ENCODE assay signal across 1 cellular context in genomic region chr17:38343608-38343980, GRCh38.
TF ChIP-seq lines count a peak whose summit lies in the region.

GPR179 (minus strand) TSS chr17:38343956; CDS start chr17:38343789, 167 bp downstream.

TF ChIP-seq in GM23338, 12 proteins besides CTCF, POLR2A, EP300 and RAD21 (continued from another document):
- TF ChIP-seq, protein P1, sequence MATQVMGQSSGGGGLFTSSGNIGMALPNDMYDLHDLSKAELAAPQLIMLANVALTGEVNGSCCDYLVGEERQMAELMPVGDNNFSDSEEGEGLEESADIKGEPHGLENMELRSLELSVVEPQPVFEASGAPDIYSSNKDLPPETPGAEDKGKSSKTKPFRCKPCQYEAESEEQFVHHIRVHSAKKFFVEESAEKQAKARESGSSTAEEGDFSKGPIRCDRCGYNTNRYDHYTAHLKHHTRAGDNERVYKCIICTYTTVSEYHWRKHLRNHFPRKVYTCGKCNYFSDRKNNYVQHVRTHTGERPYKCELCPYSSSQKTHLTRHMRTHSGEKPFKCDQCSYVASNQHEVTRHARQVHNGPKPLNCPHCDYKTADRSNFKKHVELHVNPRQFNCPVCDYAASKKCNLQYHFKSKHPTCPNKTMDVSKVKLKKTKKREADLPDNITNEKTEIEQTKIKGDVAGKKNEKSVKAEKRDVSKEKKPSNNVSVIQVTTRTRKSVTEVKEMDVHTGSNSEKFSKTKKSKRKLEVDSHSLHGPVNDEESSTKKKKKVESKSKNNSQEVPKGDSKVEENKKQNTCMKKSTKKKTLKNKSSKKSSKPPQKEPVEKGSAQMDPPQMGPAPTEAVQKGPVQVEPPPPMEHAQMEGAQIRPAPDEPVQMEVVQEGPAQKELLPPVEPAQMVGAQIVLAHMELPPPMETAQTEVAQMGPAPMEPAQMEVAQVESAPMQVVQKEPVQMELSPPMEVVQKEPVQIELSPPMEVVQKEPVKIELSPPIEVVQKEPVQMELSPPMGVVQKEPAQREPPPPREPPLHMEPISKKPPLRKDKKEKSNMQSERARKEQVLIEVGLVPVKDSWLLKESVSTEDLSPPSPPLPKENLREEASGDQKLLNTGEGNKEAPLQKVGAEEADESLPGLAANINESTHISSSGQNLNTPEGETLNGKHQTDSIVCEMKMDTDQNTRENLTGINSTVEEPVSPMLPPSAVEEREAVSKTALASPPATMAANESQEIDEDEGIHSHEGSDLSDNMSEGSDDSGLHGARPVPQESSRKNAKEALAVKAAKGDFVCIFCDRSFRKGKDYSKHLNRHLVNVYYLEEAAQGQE (IDR thresholded peaks at IDR 0.05; ENCODE audit: unreplicated experiment): no peak
- no peak for TF ChIP-seq ZNF331 (CRISPR knock-in tag; IDR thresholded peaks at IDR 0.05; ENCODE audit: low read depth)
- TF ChIP-seq CREB1 (CRISPR knock-in tag; IDR thresholded peaks at IDR 0.05; ENCODE audit: low read depth): no peak
- no peak for TF ChIP-seq ZNF462 (CRISPR knock-in tag; IDR thresholded peaks at IDR 0.05)
- TF ChIP-seq, protein P2, sequence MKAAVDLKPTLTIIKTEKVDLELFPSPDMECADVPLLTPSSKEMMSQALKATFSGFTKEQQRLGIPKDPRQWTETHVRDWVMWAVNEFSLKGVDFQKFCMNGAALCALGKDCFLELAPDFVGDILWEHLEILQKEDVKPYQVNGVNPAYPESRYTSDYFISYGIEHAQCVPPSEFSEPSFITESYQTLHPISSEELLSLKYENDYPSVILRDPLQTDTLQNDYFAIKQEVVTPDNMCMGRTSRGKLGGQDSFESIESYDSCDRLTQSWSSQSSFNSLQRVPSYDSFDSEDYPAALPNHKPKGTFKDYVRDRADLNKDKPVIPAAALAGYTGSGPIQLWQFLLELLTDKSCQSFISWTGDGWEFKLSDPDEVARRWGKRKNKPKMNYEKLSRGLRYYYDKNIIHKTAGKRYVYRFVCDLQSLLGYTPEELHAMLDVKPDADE (IDR thresholded peaks at IDR 0.05): no peak
- no peak for TF ChIP-seq EZH2phosphoT487 (IDR thresholded peaks at IDR 0.05; ENCODE audit: unreplicated experiment)
- no peak for TF ChIP-seq POLR2AphosphoS5 (IDR thresholded peaks at IDR 0.05; ENCODE audit: low read depth)
- TF ChIP-seq NANOG (IDR thresholded peaks at IDR 0.05; ENCODE audit: borderline replicate concordance): no peak
